In genomic region chr10:48834189-48834965, GRCh38 we compare ENCODE assay signal across 34 cellular contexts.
"Had no signal": no experiment of that assay in that cellular context is flagged by ENCODE, and none has a peak within 500 bp of the region (broad histone marks: within the 10 kb centered on the region; RNA-seq: fewer than 3 reads in every experiment).

No MANE protein-coding gene starts in this region.

- H3K27me3 ChIP-seq: Peyer's patch had no signal

- H3K9me3 ChIP-seq: Peyer's patch had no signal

- H3K27ac ChIP-seq: brain microvascular endothelial cell, Peyer's patch, VCaP had no signal

- ATAC-seq: activated CD8-positive, alpha-beta memory T cell treated with anti-CD3 and anti-CD28 coated beads, Interleukin-2, amount 10 ng/mL, durations not matched to agents 7 days and 5 days; activated naive CD8-positive, alpha-beta T cell treated with anti-CD3 and anti-CD28 coated beads, Interleukin-2, amount 50 U/mL, for 24 hours; PC-3 had no signal

- H3K36me3 ChIP-seq: brain microvascular endothelial cell, Peyer's patch had no signal

- DNase-seq: activated B cell treated with CpG ODN at 0.5 μM for 24 hours; activated CD4-positive, alpha-beta memory T cell treated with anti-CD3 and anti-CD28 coated beads, Interleukin-2, amount 10 ng/mL, durations not matched to agents 7 days and 5 days; activated CD4-positive, alpha-beta T cell treated with anti-CD3 and anti-CD28 coated beads for 4 hours; activated CD4-positive, alpha-beta T cell treated with anti-CD3 and anti-CD28 coated beads, Interleukin-2, amount 50 U/mL, for 1 hour; activated CD4-positive, CD25-positive, alpha-beta regulatory T cell treated with anti-CD3 and anti-CD28 coated beads, Interleukin-2, amount 50 U/mL, for 72 hours; activated CD8-positive, alpha-beta memory T cell treated with anti-CD3 and anti-CD28 coated beads for 24 hours; activated CD8-positive, alpha-beta memory T cell treated with anti-CD3 and anti-CD28 coated beads, Interleukin-2, amount 10 ng/mL, durations not matched to agents 7 days and 5 days; activated CD8-positive, alpha-beta memory T cell treated with anti-CD3 and anti-CD28 coated beads, Interleukin-2, amount 50 U/mL, for 48 hours; activated effector memory CD4-positive, alpha-beta T cell treated with Interleukin-2 at 50 U/mL for 16 hours; activated naive CD4-positive, alpha-beta T cell treated with anti-CD3 and anti-CD28 coated beads, Interleukin-2, amount 10 ng/mL, durations not matched to agents 7 days and 5 days; activated naive CD8-positive, alpha-beta T cell treated with anti-CD3 and anti-CD28 coated beads, Interleukin-2, amount 50 U/mL, for 24 hours; activated T-cell treated with anti-CD3 and anti-CD28 coated beads, Interleukin-2, amount 50 U/mL, for 48 hours; anterior cingulate cortex; brain microvascular endothelial cell; Karpas-422; KBM-7; NCI-H1048; NCI-H1105 treated with DMSO at 0.1 percent for 48 hours; NCI-H1436; NCI-H1694; NCI-H1930; NCI-H2081 treated with DMSO at 0.1 percent for 48 hours; NCI-H345; NCI-H526; NCI-H748 treated with DMSO at 0.1 percent for 48 hours; NK-92 treated with Interleukin-12 subunit alpha and Interleukin-12 subunit beta, amount 100 ng/mL, for 24 hours; PC-3; Peyer's patch; RPMI8226; SW 1271; T-helper 1 cell; T-helper 2 cell; T-helper 9 cell had no signal

- H3K4me1 ChIP-seq: Peyer's patch had no signal

- H3K4me3 ChIP-seq: Peyer's patch had no signal
